ENCODE assay signal across 26 cellular contexts in the genomic region with DNA sequence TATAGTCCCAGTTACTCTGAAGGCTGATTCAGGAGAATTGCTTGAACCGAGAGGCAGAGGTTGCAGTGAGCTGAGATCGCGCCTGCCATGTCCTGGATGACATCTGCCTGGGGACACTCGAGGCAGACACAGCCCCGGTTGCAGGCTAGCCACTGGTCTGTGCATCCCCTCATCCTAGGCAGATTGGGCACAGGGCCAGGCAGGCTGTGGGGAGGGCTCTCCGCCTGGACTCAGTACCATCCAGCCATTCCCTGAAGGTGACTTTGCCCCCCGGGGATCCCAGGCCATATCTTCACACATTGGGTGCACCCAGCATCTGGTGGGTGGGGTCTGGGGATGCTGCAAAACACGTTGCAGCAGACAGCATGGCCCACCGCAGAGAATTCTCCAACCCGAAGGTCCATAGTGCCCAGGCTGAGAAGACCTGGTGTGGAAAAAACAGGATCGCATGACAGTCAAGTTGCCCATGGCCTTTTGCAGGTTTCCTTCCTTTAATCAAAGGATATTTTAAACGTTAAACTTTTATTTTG. TPM values are rescaled to one million over a fixed set of nuclear protein-coding genes. Genes with fewer than 3 reads are reported as not detected.
"Had no signal": no experiment of that assay in that cellular context is flagged by ENCODE, and none has a peak within 500 bp of the region (broad histone marks: within the 10 kb centered on the region; RNA-seq: fewer than 3 reads in every experiment).

No MANE protein-coding gene starts in this region.

- H3K27ac ChIP-seq: lower lobe of right lung, sigmoid colon, upper lobe of right lung had no signal

- DNase-seq: activated B cell treated with CpG ODN at 0.5 μM for 24 hours; activated CD4-positive, alpha-beta memory T cell treated with anti-CD3 and anti-CD28 coated beads, Interleukin-2, amount 10 ng/mL, durations not matched to agents 7 days and 5 days; activated CD4-positive, alpha-beta T cell treated with anti-CD3 and anti-CD28 coated beads for 48 hours; activated T-cell treated with anti-CD3 and anti-CD28 coated beads, Interleukin-2, amount 50 U/mL, for 4 hours; aorta; caudate nucleus; dermis blood vessel endothelial cell; effector CD8-positive, alpha-beta T cell; erythroblast; foreskin fibroblast; kidney; lower lobe of right lung; naive thymus-derived CD4-positive, alpha-beta T cell; retina; sigmoid colon; stimulated activated CD4-positive, alpha-beta T cell treated with anti-CD3 and anti-CD28 coated beads, Interleukin-15, amount 100 ng/mL, for 24 hours; stimulated activated CD4-positive, alpha-beta T cell treated with anti-CD3 and anti-CD28 coated beads, Interleukin-2, amount 100 ng/mL, for 48 hours; stimulated activated naive CD4-positive, alpha-beta T cell; T1000; upper lobe of right lung had no signal

- H3K27me3 ChIP-seq: sigmoid colon, upper lobe of right lung had no signal

- H3K4me3 ChIP-seq: lower lobe of right lung, sigmoid colon, smooth muscle cell, upper lobe of right lung had no signal

- H3K9me3 ChIP-seq: lower lobe of right lung, sigmoid colon, upper lobe of right lung had no signal

- ATAC-seq: activated T-cell treated with anti-CD3 and anti-CD28 coated beads, Interleukin-2, amount 50 U/mL, for 4 hours; naive thymus-derived CD4-positive, alpha-beta T cell had no signal

- H3K36me3 ChIP-seq: sigmoid colon had no signal

- H3K27me3 Mint-ChIP-seq: activated B cell treated with CpG ODN at 0.5 μM for 24 hours; activated CD4-positive, alpha-beta memory T cell treated with anti-CD3 and anti-CD28 coated beads, Interleukin-2, amount 10 ng/mL, durations not matched to agents 7 days and 5 days; activated naive CD4-positive, alpha-beta T cell treated with anti-CD3 and anti-CD28 coated beads, Interleukin-2, amount 50 U/mL, for 24 hours; naive thymus-derived CD4-positive, alpha-beta T cell; progenitor cell of endocrine pancreas had no signal

- H3K4me1 Mint-ChIP-seq: neural crest cell had no signal

- H3K4me3 Mint-ChIP-seq: activated B cell treated with CpG ODN at 0.5 μM for 24 hours; activated CD4-positive, alpha-beta memory T cell treated with anti-CD3 and anti-CD28 coated beads, Interleukin-2, amount 10 ng/mL, durations not matched to agents 7 days and 5 days; activated naive CD4-positive, alpha-beta T cell treated with anti-CD3 and anti-CD28 coated beads, Interleukin-2, amount 50 U/mL, for 24 hours; activated T-cell treated with anti-CD3 and anti-CD28 coated beads, Interleukin-2, amount 50 U/mL, for 4 hours; brain; neural crest cell had no signal

- FAIRE-seq: kidney had no signal

- H3K27ac Mint-ChIP-seq: activated B cell treated with CpG ODN at 0.5 μM for 24 hours; activated CD4-positive, alpha-beta memory T cell treated with anti-CD3 and anti-CD28 coated beads, Interleukin-2, amount 10 ng/mL, durations not matched to agents 7 days and 5 days; activated naive CD4-positive, alpha-beta T cell treated with anti-CD3 and anti-CD28 coated beads, Interleukin-2, amount 50 U/mL, for 24 hours; brain; progenitor cell of endocrine pancreas had no signal

- H3K4me2 ChIP-seq: smooth muscle cell had no signal

RNA-seq across cellular contexts. Expression of a gene that starts 50.9 kb away (rescaled TPM):
- total RNA-seq: dermis blood vessel endothelial cell, glomerular endothelial cell, neural crest cell, smooth muscle cell had no signal
